ENCODE assay signal across 15 cellular contexts in genomic region chr15:74227968-74228722, GRCh38. TPM values are rescaled to one million over a fixed set of nuclear protein-coding genes. Genes with fewer than 3 reads are reported as not detected.
DNase-seq lines count a peak whose midpoint lies in the region; ATAC-seq and TF ChIP-seq lines count a peak whose summit lies in the region.
"Had no signal": no experiment of that assay in that cellular context is flagged by ENCODE, and none has a peak within 500 bp of the region (broad histone marks: within the 10 kb centered on the region; RNA-seq: fewer than 3 reads in every experiment).

No MANE protein-coding gene starts in this region.

- H3K9ac ChIP-seq in SK-N-SH: peak overlapping the region; percentile 33; the same call in 1 of the 2 replicates

- intact Hi-C loops in heart right ventricle (cut with DNase I): no loop called here
- intact Hi-C loops in right cardiac atrium (cut with DNase I): no loop called here

- CTCF ChIA-PET in SK-N-SH (lab: Yijun Ruan, JAX): interaction anchor here (0.6 to 5.4 kb wide), 17 partner anchors 9 to 100 kb away, joined by 3 to 35 read pairs (median 4); no protein-coding TSS in a partner anchor

- peak overlapping the region in 4 of 10 donors; percentile 0 to 28 (median 7) for H3K4me3 ChIP-seq in heart right ventricle
- peak overlapping the region in 1 of 2 donors; percentile 4 for H3K4me3 ChIP-seq in right atrium auricular region
- H3K4me3 ChIP-seq in SK-N-SH (ENCODE audit: low read depth in 2 of 2, low read length in 1 of 2): no peak overlapping the region; a peak in 1 of 4 replicates
- H3K4me3 ChIP-seq in right cardiac atrium (ENCODE audit: low read length): no peak overlapping the region

- peaks cover 3 to 19% (median 14%) of the 10 kb centered on the region in 9 donors for H3K4me1 ChIP-seq in heart right ventricle
- peaks cover 0 to 13% of the 10 kb centered on the region in 2 donors for H3K4me1 ChIP-seq in right atrium auricular region
- H3K4me1 ChIP-seq in SK-N-SH (ENCODE audit: control insufficient read depth in 1 of 2, insufficient read depth in 2 of 2, low read depth in 1 of 2, low read length in 1 of 2): peaks cover 37 to 84% of the 10 kb centered on the region in 2 experiments
- no peaks in the 10 kb centered on the region for H3K4me1 ChIP-seq in right cardiac atrium (ENCODE audit: control insufficient read depth, insufficient read depth, low read length)

- ATAC-seq in heart right ventricle (peak in 5 of 8 donors; percentile 17 to 54 (median 27)), right cardiac atrium (peak in 1 of 2 donors; percentile 8), GM19452 (IDR thresholded peaks at IDR 0.05; ENCODE audit: unreplicated experiment) (no peak)
- ATAC-seq: activated CD8-positive, alpha-beta T cell treated with anti-CD3 and anti-CD28 coated beads, Interleukin-2, amount 10 ng/mL, durations not matched to agents 7 days and 5 days; Panc1; stimulated activated naive B cell treated with anti-CD40 and anti-IgM and Interleukin-4, amounts not matched to agents 10 μg/mL and 1 μg/mL and 100 μg/mL, for 72 hours had no signal

- H3K9me2 ChIP-seq in SK-N-SH: no peaks in the 10 kb centered on the region

- peaks cover 15% of the 10 kb centered on the region for H3F3A ChIP-seq in SK-N-SH (replicated peaks; ENCODE audit: insufficient read depth)

- WGBS in heart right ventricle, 2 donors: 37 to 46% methylated on average over 11 of the region's 11 CpGs
- 30% methylated on average over 11 of the region's 11 CpGs for WGBS in SK-N-SH (ENCODE audit: low lambda C conversion rate)
- WGBS in right cardiac atrium: 38% methylated on average over 11 of the region's 11 CpGs

- no peak; the same call in 1 of the 2 replicates for TF ChIP-seq RAD21 in SK-N-SH (IDR thresholded peaks at IDR 0.05; ENCODE audit: low read length)

- H3K36me3 ChIP-seq in heart right ventricle: no peaks in the 10 kb centered on the region
- no peaks in the 10 kb centered on the region for H3K36me3 ChIP-seq in right atrium auricular region
- no peaks in the 10 kb centered on the region for H3K36me3 ChIP-seq in SK-N-SH (replicated peaks in 1 of 2; ENCODE audit: control insufficient read depth in 1 of 2, insufficient read depth in 2 of 2, low read length in 1 of 2)
- H3K36me3 ChIP-seq: gastrocnemius medialis had no signal

- H2AFZ ChIP-seq in SK-N-SH (ENCODE audit: low read depth): peak overlapping the region; percentile 92

- H3K9me3 ChIP-seq in heart right ventricle (no peaks in the 10 kb centered on the region), right atrium auricular region (no peaks in the 10 kb centered on the region), SK-N-SH (no peaks in the 10 kb centered on the region), right cardiac atrium (ENCODE audit: control insufficient read depth, low read length) (no peaks in the 10 kb centered on the region)
- H3K9me3 ChIP-seq: gastrocnemius medialis had no signal

- H3K27ac ChIP-seq in heart right ventricle: peak overlapping the region in 5 of 10 donors; percentile 15 to 64 (median 46)
- no peak overlapping the region for H3K27ac ChIP-seq in right atrium auricular region
- peak overlapping the region; percentile 72 to 100 for H3K27ac ChIP-seq in SK-N-SH (ENCODE audit: low read depth in 2 of 2, low read length in 1 of 2)
- no peak overlapping the region for H3K27ac ChIP-seq in right cardiac atrium (ENCODE audit: low read length)
- H3K27ac ChIP-seq: gastrocnemius medialis had no signal

- TF ChIP-seq CTCF in heart right ventricle (IDR thresholded peaks at IDR 0.05) (no peak), right atrium auricular region (IDR thresholded peaks at IDR 0.05) (no peak), SK-N-SH (IDR thresholded peaks at IDR 0.05) (no peak)

- H3K79me2 ChIP-seq in SK-N-SH (ENCODE audit: insufficient read depth): no peaks in the 10 kb centered on the region

- POLR2A ChIA-PET in SK-N-SH (lab: Yijun Ruan, JAX): interaction anchor here (0.6 to 1.9 kb wide), 13 partner anchors 12 to 98 kb away, joined by 3 to 12 read pairs (median 4); partner anchors contain the start of genes ISLR2 and STRA6

- H3K4me2 ChIP-seq in SK-N-SH: peak overlapping the region; percentile 67

- H3K27me3 ChIP-seq in heart right ventricle: peaks cover 0 to 5% (median 0%) of the 10 kb centered on the region in 7 donors
- H3K27me3 ChIP-seq in right atrium auricular region: no peaks in the 10 kb centered on the region
- H3K27me3 ChIP-seq in SK-N-SH (ENCODE audit: insufficient read depth): no peaks in the 10 kb centered on the region
- no peaks in the 10 kb centered on the region for H3K27me3 ChIP-seq in right cardiac atrium (ENCODE audit: control insufficient read depth, insufficient read depth)

- no peak for TF ChIP-seq EP300 in SK-N-SH (IDR thresholded peaks at IDR 0.05; ENCODE audit: borderline replicate concordance in 1 of 2, low read depth in 1 of 2, low read length in 1 of 2)

- no peaks in the 10 kb centered on the region for H4K20me1 ChIP-seq in SK-N-SH (ENCODE audit: insufficient read depth)

- DNase-seq in heart right ventricle: peak; percentile 35 to 37
- DNase-seq in right atrium auricular region (ENCODE audit: low spot score): no peak
- no peak for DNase-seq in SK-N-SH
- peak; percentile 43 to 67 (median 63) for DNase-seq in right cardiac atrium
- DNase-seq in ureter (ENCODE audit: low spot score): peak; percentile 65
- DNase-seq in NCI-H1694 treated with DMSO at 0.1 percent for 48 hours (lab: John Stamatoyannopoulos, UW): no peak
- no peak for DNase-seq in SKM-1 (lab: John Stamatoyannopoulos, UW; ENCODE audit: unreplicated experiment)
- DNase-seq: activated CD8-positive, alpha-beta T cell treated with anti-CD3 and anti-CD28 coated beads, Interleukin-2, amount 10 ng/mL, durations not matched to agents 7 days and 5 days; activated naive CD4-positive, alpha-beta T cell treated with anti-CD3 and anti-CD28 coated beads for 36 hours; gastrocnemius medialis; stimulated activated CD4-positive, alpha-beta T cell treated with anti-CD3 and anti-CD28 coated beads, Interleukin-2, amount 100 ng/mL, for 24 hours; stimulated activated naive B cell treated with anti-CD40 and anti-IgM and Interleukin-4, amounts not matched to agents 10 μg/mL and 1 μg/mL and 100 μg/mL, for 72 hours had no signal

TF ChIP-seq in SK-N-SH, 30 proteins besides CTCF, POLR2A, EP300 and RAD21:
- no peak for TF ChIP-seq TCF12 (IDR thresholded peaks at IDR 0.05)
- peak; percentile 45 for TF ChIP-seq NFIC (IDR thresholded peaks at IDR 0.05; ENCODE audit: borderline replicate concordance)

RNA-seq across cellular contexts. Expression of gene CCDC33, which starts 8.0 kb away (rescaled TPM):
- total RNA-seq in heart right ventricle (not detected), right atrium auricular region (not detected), right cardiac atrium (not detected), ureter (10.2 TPM)
- polyA plus RNA-seq in heart right ventricle (not detected), SK-N-SH (2012; rRNA removed) (3.3 and 4.0 TPM in 2 replicates), right cardiac atrium (0.07 TPM)
- polyA plus RNA-seq in SK-N-SH (2012; cell fraction: cytosol; rRNA removed): 1.8 and 2.9 TPM in 2 replicates
- 3.9 and 4.0 TPM in 2 replicates for polyA plus RNA-seq in SK-N-SH (2012; cell fraction: nucleus; rRNA removed)
- total RNA-seq: activated CD8-positive, alpha-beta T cell treated with anti-CD3 and anti-CD28 coated beads, Interleukin-2, amount 10 ng/mL, durations not matched to agents 7 days and 5 days; activated naive CD4-positive, alpha-beta T cell treated with anti-CD3 and anti-CD28 coated beads for 36 hours; gastrocnemius medialis; osteocyte had no signal

RNA-seq across cellular contexts. Expression of gene STRA6, which starts 25.6 kb away (rescaled TPM):
- total RNA-seq in heart right ventricle (under 1 TPM in 2 of 10 donors, not detected in 8; 0.13 to 0.21 TPM), right atrium auricular region (under 1 TPM; 0.22 to 0.55 TPM), right cardiac atrium (under 1 TPM; 0.20 to 0.58 (median 0.37) TPM), ureter (50.9 TPM)
- polyA plus RNA-seq in heart right ventricle (under 1 TPM; 0.03 to 0.15 TPM), SK-N-SH (2012; rRNA removed) (27.9 and 31.0 TPM in 2 replicates), right cardiac atrium (0.25 TPM)
- 7.3 and 13.0 TPM in 2 replicates for polyA plus RNA-seq in SK-N-SH (2012; cell fraction: cytosol; rRNA removed)
- 140 and 152 TPM in 2 replicates for polyA plus RNA-seq in SK-N-SH (2012; cell fraction: nucleus; rRNA removed)
- total RNA-seq: activated CD8-positive, alpha-beta T cell treated with anti-CD3 and anti-CD28 coated beads, Interleukin-2, amount 10 ng/mL, durations not matched to agents 7 days and 5 days; activated naive CD4-positive, alpha-beta T cell treated with anti-CD3 and anti-CD28 coated beads for 36 hours; gastrocnemius medialis had no signal

RNA-seq across cellular contexts. Expression of gene ISLR, which starts 54.6 kb away (rescaled TPM):
- 10 to 100 TPM in 9 of 10 donors, 1 to 10 TPM in 1; 9.1 to 19.7 (median 14.1) TPM for total RNA-seq in heart right ventricle
- polyA plus RNA-seq in heart right ventricle: 10 to 100 TPM in 1 of 2 donors, 1 to 10 TPM in 1; 8.8 to 12.2 TPM
- total RNA-seq in right atrium auricular region: 10 to 100 TPM; 51.9 to 59.9 TPM
- polyA plus RNA-seq in SK-N-SH (2012; rRNA removed): 3.4 and 7.3 TPM in 2 replicates
- 1.9 and 3.0 TPM in 2 replicates for polyA plus RNA-seq in SK-N-SH (2012; cell fraction: cytosol; rRNA removed)
- 1.7 and 1.9 TPM in 2 replicates for polyA plus RNA-seq in SK-N-SH (2012; cell fraction: nucleus; rRNA removed)
- 10 to 100 TPM; 21.6 to 33.5 (median 24.7) TPM for total RNA-seq in right cardiac atrium
- 29.5 TPM for polyA plus RNA-seq in right cardiac atrium
- 37.4 TPM for total RNA-seq in ureter
- total RNA-seq: activated CD8-positive, alpha-beta T cell treated with anti-CD3 and anti-CD28 coated beads, Interleukin-2, amount 10 ng/mL, durations not matched to agents 7 days and 5 days; activated naive CD4-positive, alpha-beta T cell treated with anti-CD3 and anti-CD28 coated beads for 36 hours had no signal

Comparison
In these comparisons a context has a peak if more than half of its experiments do, and no peak if none do; other contexts are left out.
1. DNase-seq: peak in heart right ventricle (2 of 2), right cardiac atrium (3 of 3) and ureter (single experiment); none in right atrium auricular region (single experiment), SK-N-SH (single experiment), NCI-H1694 treated with DMSO at 0.1 percent for 48 hours (single experiment) and SKM-1 (single experiment).
2. H3K27ac ChIP-seq: peak in SK-N-SH (2 of 2); none in right atrium auricular region (0 of 2) and right cardiac atrium (single experiment).
3. RNA of gene CCDC33, which starts 8.0 kb away (total RNA-seq): 10.2 TPM in ureter (single experiment); not detected in heart right ventricle, not detected in right atrium auricular region and not detected in right cardiac atrium; every median in the first group is over 10 times any median in the second.
4. RNA of gene STRA6, which starts 25.6 kb away (total RNA-seq): 50.9 TPM in ureter (single experiment); 0.22 to 0.55 TPM in right atrium auricular region, 0.20 to 0.58 TPM in right cardiac atrium and 0.13 to 0.21 TPM in heart right ventricle; every median in the first group is over 10 times any median in the second.